Comparison of ENCODE assay signal across 5 cellular contexts in the genomic region with DNA sequence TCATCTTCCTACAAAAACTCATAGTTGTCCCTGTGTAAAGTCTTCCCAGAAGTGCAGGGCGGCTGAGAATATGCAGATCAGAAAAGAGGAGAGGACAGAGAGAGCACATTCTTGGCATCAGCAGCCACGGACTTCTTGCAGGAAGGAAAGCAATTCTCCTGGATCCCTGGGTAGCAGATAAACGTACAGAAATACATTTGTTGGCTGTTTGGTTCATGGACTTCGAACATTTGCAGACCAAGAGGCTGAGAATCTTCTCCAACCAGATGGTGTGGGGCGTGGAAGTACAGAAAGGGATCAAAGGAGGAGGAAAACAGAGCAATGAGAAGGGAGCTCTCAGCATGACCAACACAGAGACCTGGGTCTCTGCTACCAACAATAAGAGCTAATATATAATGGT.
DNase-seq lines count a peak whose midpoint lies in the region; ATAC-seq, FAIRE-seq and TF ChIP-seq lines count a peak whose summit lies in the region.
"Not testable (repeated sequence)": the region's sequence is repeated elsewhere in the genome, so short reads cannot be mapped to it uniquely, and the experiment has no call there.

No MANE protein-coding gene starts in this region.

- H3K27me3 ChIP-seq in K562 (ENCODE audit: control insufficient read depth in 2 of 2, insufficient read depth in 2 of 2, low read length in 2 of 2); endodermal cell (ENCODE audit: control insufficient read depth, insufficient read depth, low read length, poor library complexity, severe bottlenecking); HepG2 (ENCODE audit: control insufficient read depth in 1 of 2, insufficient read depth in 2 of 2, low read length in 2 of 2); small intestine (ENCODE audit: control insufficient read depth in 2 of 2, insufficient read depth in 2 of 2, low read length in 2 of 2): not testable (repeated sequence)

- H3K9me3 ChIP-seq in K562 (replicated peaks; ENCODE audit: control insufficient read depth, insufficient read depth, low read depth, low read length); endodermal cell (ENCODE audit: control insufficient read depth, low read length); small intestine (ENCODE audit: control insufficient read depth, low read depth): not testable (repeated sequence)
- H3K9me3 ChIP-seq in HepG2 (ENCODE audit: low read length): peaks cover 11% of the 10 kb centered on the region; the same call in 1 of the 2 replicates

- H3K9me3 Mint-ChIP-seq in endodermal cell: peaks cover 53% of the 10 kb centered on the region

- not testable (repeated sequence) for TF ChIP-seq EP300 in K562 (IDR thresholded peaks at IDR 0.05; ENCODE audit: low read length); HepG2 (IDR thresholded peaks at IDR 0.05; ENCODE audit: low read depth in 2 of 2, low read length in 2 of 2); HepG2 (CRISPR knock-in tag; IDR thresholded peaks at IDR 0.05; ENCODE audit: borderline replicate concordance)

- H4K20me1 ChIP-seq in K562 (replicated peaks; ENCODE audit: control insufficient read depth, insufficient read depth, low read length); HepG2 (ENCODE audit: insufficient read depth, low read length): not testable (repeated sequence)

- FAIRE-seq in K562 (lab: Jason Lieb, UNC): peak; percentile 58
- FAIRE-seq in HepG2 (lab: Jason Lieb, UNC): peak; percentile 51
- FAIRE-seq in small intestine (lab: Jason Lieb, UNC): not testable (repeated sequence)

- TF ChIP-seq CTCF in K562 (IDR thresholded peaks at IDR 0.05 in 2 of 3, conservative IDR thresholded peaks at IDR 0.05 in 1 of 3; ENCODE audit: insufficient read depth in 2 of 3, low read depth in 1 of 3, low read length in 3 of 3); endodermal cell (conservative IDR thresholded peaks at IDR 0.05); HepG2 (CRISPR knock-in tag; IDR thresholded peaks at IDR 0.05): not testable (repeated sequence)

- not testable (repeated sequence) for H3K9me1 ChIP-seq in K562 (ENCODE audit: control insufficient read depth, insufficient read depth, low read length)

- not testable (repeated sequence) for H3K36me3 ChIP-seq in K562 (ENCODE audit: control insufficient read depth, insufficient read depth, low read length); endodermal cell (ENCODE audit: control insufficient read depth, insufficient read depth, low read length); HepG2 (replicated peaks in 1 of 2; ENCODE audit: control insufficient read depth in 1 of 2, insufficient read depth in 2 of 2, low read length in 2 of 2); small intestine (ENCODE audit: control insufficient read depth in 2 of 2, insufficient read depth in 2 of 2, low read length in 2 of 2)

- CTCF ChIA-PET in K562 (lab: Yijun Ruan, JAX; ENCODE audit: low intra/inter-chr PET ratio); HepG2 (lab: Yijun Ruan, JAX; ENCODE audit: low intra/inter-chr PET ratio, low total read pairs): not testable (repeated sequence)

- H2AFZ ChIP-seq in K562 (ENCODE audit: low read depth, low read length); HepG2 (ENCODE audit: low read length): not testable (repeated sequence)

- H3K79me2 ChIP-seq in K562 (ENCODE audit: control insufficient read depth, insufficient read depth, low read length); HepG2 (ENCODE audit: insufficient read depth, low read length): not testable (repeated sequence)

- not testable (repeated sequence) for ATAC-seq in K562, HepG2

- in situ Hi-C loops in K562 (cut with MboI); HepG2 (cut with HindIII; ENCODE audit: extremely low pct_ligation_motif_present, low pct_unique_long_range_greater_than_20kb): not testable (repeated sequence)

- not testable (repeated sequence) for H3K36me3 Mint-ChIP-seq in endodermal cell (ENCODE audit: low read depth)

- H3K27ac Mint-ChIP-seq in endodermal cell: not testable (repeated sequence)

- not testable (repeated sequence) for TF ChIP-seq POLR2A in K562 (conservative IDR thresholded peaks at IDR 0.05); HepG2 (IDR thresholded peaks at IDR 0.05; ENCODE audit: insufficient read depth in 1 of 2, low read depth in 2 of 2, low read length in 2 of 2)

- POLR2A ChIA-PET in K562 (lab: Yijun Ruan, JAX); HepG2 (lab: Yijun Ruan, JAX): not testable (repeated sequence)

- H3K27ac ChIP-seq in K562 (ENCODE audit: extremely low read depth, low read depth, low read length); endodermal cell (ENCODE audit: low read depth, low read length); HepG2 (ENCODE audit: extremely low read length, insufficient read depth, low read length); small intestine (ENCODE audit: low read depth in 1 of 2, low read length in 1 of 2): not testable (repeated sequence)

- not testable (repeated sequence) for H3K9ac ChIP-seq in K562 (ENCODE audit: insufficient read depth in 1 of 2, low read depth in 2 of 2, low read length in 2 of 2); endodermal cell (ENCODE audit: extremely low read depth, low read length, poor library complexity, severe bottlenecking); HepG2 (ENCODE audit: insufficient read depth, low read depth, low read length)

- TF ChIP-seq RAD21 in K562 (CRISPR knock-in tag; conservative IDR thresholded peaks at IDR 0.05 in 1 of 2, IDR thresholded peaks at IDR 0.05 in 1 of 2); HepG2 (CRISPR knock-in tag; IDR thresholded peaks at IDR 0.05): not testable (repeated sequence)

- not testable (repeated sequence) for H3K27me3 Mint-ChIP-seq in endodermal cell (ENCODE audit: insufficient read depth)

- H3K4me1 ChIP-seq in K562 (replicated peaks in 1 of 2; ENCODE audit: control insufficient read depth in 2 of 2, insufficient read depth in 2 of 2, low read length in 2 of 2); endodermal cell (ENCODE audit: control insufficient read depth, insufficient read depth, low read length); HepG2 (ENCODE audit: insufficient read depth, low read length); small intestine (ENCODE audit: control insufficient read depth in 2 of 2, insufficient read depth in 1 of 2, low read depth in 1 of 2, low read length in 1 of 2): not testable (repeated sequence)

- not testable (repeated sequence) for H3K4me1 Mint-ChIP-seq in endodermal cell

- not testable (repeated sequence) for H3K4me3 ChIP-seq in K562; endodermal cell (ENCODE audit: low read length); HepG2 (replicated peaks in 1 of 3; ENCODE audit: insufficient read depth in 1 of 3, low read depth in 2 of 3, low read length in 3 of 3); small intestine (ENCODE audit: low read depth in 1 of 2, low read length in 2 of 2)

- not testable (repeated sequence) for BruUV-seq in K562 (replicated peaks; lab: Mats Ljungman, UMichigan); HepG2 (replicated peaks; lab: Mats Ljungman, UMichigan)

- intact Hi-C loops in K562 (cut with micrococcal nuclease); HepG2 (cut with micrococcal nuclease; ENCODE audit: unreplicated experiment): not testable (repeated sequence)

- 0% methylated on average over 5 of the region's 5 CpGs for WGBS in K562 (ENCODE audit: insufficient coverage, low coverage, missing lambda C conversion rate)
- 62 to 68% methylated on average over 5 of the region's 5 CpGs for WGBS in endodermal cell (ENCODE audit: insufficient coverage in 1 of 2, insufficient read length in 1 of 2), 2 experiments
- under 1% methylated on average over 5 of the region's 5 CpGs for WGBS in HepG2 (ENCODE audit: low lambda C conversion rate)
- WGBS in small intestine, 3 donors: 19 to 41% (median 24%) methylated on average over 5 of the region's 5 CpGs

- H3K4me2 ChIP-seq in K562 (ENCODE audit: insufficient read depth, low read length); HepG2 (ENCODE audit: low read depth, low read length): not testable (repeated sequence)

- not testable (repeated sequence) for DNase-seq in K562 (ENCODE audit: extremely low read depth in 1 of 4, low spot score in 3 of 4); HepG2 (ENCODE audit: low spot score)
- peak; percentile 31 for DNase-seq in endodermal cell
- DNase-seq in islet precursor cell: peak; percentile 43
- DNase-seq in small intestine: peak; percentile 2

- not testable (repeated sequence) for H3K4me3 Mint-ChIP-seq in endodermal cell
